Comparison of ENCODE assay signal across 11 cellular contexts in the genomic region with DNA sequence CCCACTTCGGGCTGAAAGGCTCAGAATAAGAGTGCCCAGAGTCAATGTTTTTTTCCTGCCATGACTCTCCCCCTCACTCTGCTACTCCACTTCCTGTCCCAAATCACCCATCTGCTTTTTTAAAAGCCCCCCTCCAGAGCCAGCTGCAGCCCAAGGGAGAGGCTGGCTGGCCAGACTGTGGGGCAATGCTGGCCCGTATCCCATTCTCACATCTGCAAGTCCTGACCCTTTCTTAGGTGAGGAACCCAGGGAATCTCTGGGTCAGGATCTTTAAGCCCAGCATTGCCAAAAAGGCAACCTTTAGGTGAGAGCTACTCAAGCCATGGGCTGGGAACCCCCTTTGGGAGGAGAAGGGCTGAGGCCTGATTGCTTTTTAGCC. TPM values are rescaled to one million over a fixed set of nuclear protein-coding genes. Genes with fewer than 3 reads are reported as not detected.
DNase-seq lines count a peak whose midpoint lies in the region; ATAC-seq and TF ChIP-seq lines count a peak whose summit lies in the region.
"Had no signal": no experiment of that assay in that cellular context is flagged by ENCODE, and none has a peak within 500 bp of the region (broad histone marks: within the 10 kb centered on the region; RNA-seq: fewer than 3 reads in every experiment).

No MANE protein-coding gene starts in this region.

- H3K36me3 Mint-ChIP-seq in activated CD4-positive, alpha-beta T cell treated with anti-CD3 and anti-CD28 coated beads for 36 hours (ENCODE audit: low read depth): peaks cover 7% of the 10 kb centered on the region
- H3K36me3 Mint-ChIP-seq in activated naive CD8-positive, alpha-beta T cell treated with anti-CD3 and anti-CD28 coated beads, Interleukin-2, amount 10 ng/mL, durations not matched to agents 7 days and 5 days: peaks cover 3% of the 10 kb centered on the region

- 34% methylated on average over 2 of the region's 2 CpGs for WGBS in thymus

- peak overlapping the region; percentile 6 for H3K4me3 Mint-ChIP-seq in activated CD4-positive, alpha-beta T cell treated with anti-CD3 and anti-CD28 coated beads for 36 hours
- H3K4me3 Mint-ChIP-seq in activated naive CD8-positive, alpha-beta T cell treated with anti-CD3 and anti-CD28 coated beads, Interleukin-2, amount 10 ng/mL, durations not matched to agents 7 days and 5 days: peak overlapping the region; percentile 63

- H3K36me3 ChIP-seq in left lung (no peaks in the 10 kb centered on the region), thymus (ENCODE audit: control insufficient read depth, insufficient read depth) (peaks cover 3% of the 10 kb centered on the region)

- H3K27ac ChIP-seq in left lung (peak overlapping the region; percentile 13 to 61), thymus (ENCODE audit: low read depth) (peak overlapping the region; percentile 40)

- H3K4me1 Mint-ChIP-seq in activated CD4-positive, alpha-beta T cell treated with anti-CD3 and anti-CD28 coated beads for 36 hours: peaks cover 29% of the 10 kb centered on the region
- H3K4me1 Mint-ChIP-seq in activated naive CD8-positive, alpha-beta T cell treated with anti-CD3 and anti-CD28 coated beads, Interleukin-2, amount 10 ng/mL, durations not matched to agents 7 days and 5 days: peaks cover 22% of the 10 kb centered on the region

- H3K27me3 Mint-ChIP-seq in activated CD4-positive, alpha-beta T cell treated with anti-CD3 and anti-CD28 coated beads for 36 hours: no peaks in the 10 kb centered on the region
- H3K27me3 Mint-ChIP-seq in activated naive CD8-positive, alpha-beta T cell treated with anti-CD3 and anti-CD28 coated beads, Interleukin-2, amount 10 ng/mL, durations not matched to agents 7 days and 5 days: peaks cover 37% of the 10 kb centered on the region

- no peaks in the 10 kb centered on the region for H3K9me3 Mint-ChIP-seq in activated CD4-positive, alpha-beta T cell treated with anti-CD3 and anti-CD28 coated beads for 36 hours (ENCODE audit: low read depth)
- H3K9me3 Mint-ChIP-seq in activated naive CD8-positive, alpha-beta T cell treated with anti-CD3 and anti-CD28 coated beads, Interleukin-2, amount 10 ng/mL, durations not matched to agents 7 days and 5 days: no peaks in the 10 kb centered on the region

- intact Hi-C loops in activated CD4-positive, alpha-beta T cell treated with anti-CD3 and anti-CD28 coated beads for 36 hours (cut with DNase I, micrococcal nuclease): no loop called here
- intact Hi-C loops in left lung (cut with DNase I): no loop called here

- H3K9me3 ChIP-seq in left lung: no peaks in the 10 kb centered on the region
- H3K9me3 ChIP-seq in thymus (ENCODE audit: control insufficient read depth): no peaks in the 10 kb centered on the region

- no peak for DNase-seq in activated CD4-positive, alpha-beta T cell treated with anti-CD3 and anti-CD28 coated beads for 36 hours
- DNase-seq in activated CD4-positive, alpha-beta T cell treated with anti-CD3 and anti-CD28 coated beads for 4 hours: no peak
- DNase-seq in activated naive CD8-positive, alpha-beta T cell treated with anti-CD3 and anti-CD28 coated beads, Interleukin-2, amount 10 ng/mL, durations not matched to agents 7 days and 5 days: peak; percentile 24
- DNase-seq in left lung (no peak), GM13976 (ENCODE audit: low spot score) (no peak), kidney glomerular epithelial cell (lab: John Stamatoyannopoulos, UW) (no peak)
- DNase-seq: cortex of kidney, NCI-H1930 had no signal

- H3K27me3 ChIP-seq in left lung (no peaks in the 10 kb centered on the region), thymus (ENCODE audit: control insufficient read depth, insufficient read depth) (no peaks in the 10 kb centered on the region)

- no peak overlapping the region for H3K27ac Mint-ChIP-seq in activated CD4-positive, alpha-beta T cell treated with anti-CD3 and anti-CD28 coated beads for 36 hours
- peak overlapping the region; percentile 68 for H3K27ac Mint-ChIP-seq in activated naive CD8-positive, alpha-beta T cell treated with anti-CD3 and anti-CD28 coated beads, Interleukin-2, amount 10 ng/mL, durations not matched to agents 7 days and 5 days

- ATAC-seq in activated CD4-positive, alpha-beta T cell treated with anti-CD3 and anti-CD28 coated beads for 36 hours: no peak
- ATAC-seq in activated naive CD8-positive, alpha-beta T cell treated with anti-CD3 and anti-CD28 coated beads, Interleukin-2, amount 10 ng/mL, durations not matched to agents 7 days and 5 days (ENCODE audit: low read depth): no peak
- ATAC-seq in left lung (no peak), HG02623 (IDR thresholded peaks at IDR 0.05; ENCODE audit: unreplicated experiment) (no peak)

- in situ Hi-C loops in GM13976 (cut with MboI; ENCODE audit: low sequenced_read_pairs, unreplicated experiment): no loop called here

- CTCF ChIA-PET in activated CD4-positive, alpha-beta T cell treated with anti-CD3 and anti-CD28 coated beads for 36 hours (lab: Charles Lee): interaction anchor here (0.6 to 14.4 kb wide), 3 partner anchors 12 to 20 kb away, joined by 3 to 260 read pairs (median 3); no protein-coding TSS in a partner anchor

- H3K4me1 ChIP-seq in left lung (peaks cover 10 to 73% of the 10 kb centered on the region in 2 donors), thymus (ENCODE audit: control insufficient read depth, insufficient read depth, low read length) (peaks cover 32% of the 10 kb centered on the region)

- POLR2A ChIA-PET in activated CD4-positive, alpha-beta T cell treated with anti-CD3 and anti-CD28 coated beads for 36 hours (lab: Charles Lee): no interaction called here
- POLR2A ChIA-PET in activated naive CD8-positive, alpha-beta T cell treated with anti-CD3 and anti-CD28 coated beads, Interleukin-2, amount 10 ng/mL, durations not matched to agents 7 days and 5 days (lab: Charles Lee): interaction anchor here (1.0 to 1.4 kb wide), 2 partner anchors 12 to 76 kb away, joined by 3 to 5 read pairs; a partner anchor contains a TSS

- TF ChIP-seq CTCF in left lung (IDR thresholded peaks at IDR 0.05) (no peak), GM13976 (IDR thresholded peaks at IDR 0.05; ENCODE audit: borderline replicate concordance, control extremely low read depth, extremely low read depth, insufficient read depth, missing control alignments) (no peak)

- H3K4me3 ChIP-seq in left lung: no peak overlapping the region
- H3K4me3 ChIP-seq in thymus (ENCODE audit: low read length): no peak overlapping the region

RNA-seq across cellular contexts. Expression of a gene that starts 1.7 kb away (rescaled TPM):
- 10 to 100 TPM; 38.6 to 58.0 TPM for total RNA-seq in activated CD4-positive, alpha-beta T cell treated with anti-CD3 and anti-CD28 coated beads for 36 hours
- 10 to 100 TPM; 84.5 to 90.6 TPM for total RNA-seq in activated naive CD8-positive, alpha-beta T cell treated with anti-CD3 and anti-CD28 coated beads, Interleukin-2, amount 10 ng/mL, durations not matched to agents 7 days and 5 days
- total RNA-seq in left lung: 100 to 1,000 TPM in 1 of 2 donors, 10 to 100 TPM in 1; 76.4 to 142 TPM
- 25.0 TPM for polyA plus RNA-seq in thymus

RNA-seq across cellular contexts. Expression of a gene that starts 36.2 kb away (rescaled TPM):
- under 1 TPM; 0.73 to 0.74 TPM for total RNA-seq in activated CD4-positive, alpha-beta T cell treated with anti-CD3 and anti-CD28 coated beads for 36 hours
- 1 to 10 TPM; 1.4 to 2.0 TPM for total RNA-seq in activated naive CD8-positive, alpha-beta T cell treated with anti-CD3 and anti-CD28 coated beads, Interleukin-2, amount 10 ng/mL, durations not matched to agents 7 days and 5 days
- 10 to 100 TPM; 18.1 to 19.0 TPM for total RNA-seq in left lung
- 13.6 TPM for polyA plus RNA-seq in thymus

RNA-seq across cellular contexts. Expression of a gene that starts 52.6 kb away (rescaled TPM):
- total RNA-seq in activated CD4-positive, alpha-beta T cell treated with anti-CD3 and anti-CD28 coated beads for 36 hours: 1 to 10 TPM; 6.8 to 7.2 TPM
- total RNA-seq in activated naive CD8-positive, alpha-beta T cell treated with anti-CD3 and anti-CD28 coated beads, Interleukin-2, amount 10 ng/mL, durations not matched to agents 7 days and 5 days: 1 to 10 TPM; 7.4 to 9.3 TPM
- total RNA-seq in left lung: 1 to 10 TPM in 1 of 2 donors, under 1 TPM in 1; 0.47 to 1.4 TPM
- 4.2 TPM for polyA plus RNA-seq in thymus
- total RNA-seq: myocyte had no signal

RNA-seq across cellular contexts. Expression of a gene that starts 56.5 kb away (rescaled TPM):
- 1 to 10 TPM in 1 of 2 experiments, under 1 TPM in 1; 0.98 to 1.7 TPM for total RNA-seq in activated CD4-positive, alpha-beta T cell treated with anti-CD3 and anti-CD28 coated beads for 36 hours
- total RNA-seq in activated naive CD8-positive, alpha-beta T cell treated with anti-CD3 and anti-CD28 coated beads, Interleukin-2, amount 10 ng/mL, durations not matched to agents 7 days and 5 days: under 1 TPM; 0.39 to 0.65 TPM
- total RNA-seq in left lung: 10 to 100 TPM in 1 of 2 donors, under 1 TPM in 1; 0.99 to 10.3 TPM
- polyA plus RNA-seq in thymus: 0.62 TPM
- total RNA-seq: myocyte had no signal

Comparison
In these comparisons a context has a peak if more than half of its experiments do, and no peak if none do; other contexts are left out.
1. RNA of a gene that starts 36.2 kb away (total RNA-seq): 18.1 to 19.0 TPM in left lung; 1.4 to 2.0 TPM in activated naive CD8-positive, alpha-beta T cell treated with anti-CD3 and anti-CD28 coated beads, Interleukin-2, amount 10 ng/mL, durations not matched to agents 7 days and 5 days and 0.73 to 0.74 TPM in activated CD4-positive, alpha-beta T cell treated with anti-CD3 and anti-CD28 coated beads for 36 hours; every median in the first group is over 4 times any median in the second.